1 cellular context compared by ENCODE assay signal in genomic region chr10:24385776-24386175, GRCh38.
TF ChIP-seq lines count a peak whose summit lies in the region.

No MANE protein-coding gene starts in this region.

TF ChIP-seq in GM23338, 12 proteins besides CTCF, POLR2A, EP300 and RAD21 (continued from another document):
- TF ChIP-seq ZNF462 (CRISPR knock-in tag; IDR thresholded peaks at IDR 0.05) (no peak), ZNF114 (CRISPR knock-in tag; IDR thresholded peaks at IDR 0.05) (no peak)
TF ChIP-seq in GM23338: peak in this region for 0.
